ENCODE assay signal across 3 cellular contexts in the genomic region with DNA sequence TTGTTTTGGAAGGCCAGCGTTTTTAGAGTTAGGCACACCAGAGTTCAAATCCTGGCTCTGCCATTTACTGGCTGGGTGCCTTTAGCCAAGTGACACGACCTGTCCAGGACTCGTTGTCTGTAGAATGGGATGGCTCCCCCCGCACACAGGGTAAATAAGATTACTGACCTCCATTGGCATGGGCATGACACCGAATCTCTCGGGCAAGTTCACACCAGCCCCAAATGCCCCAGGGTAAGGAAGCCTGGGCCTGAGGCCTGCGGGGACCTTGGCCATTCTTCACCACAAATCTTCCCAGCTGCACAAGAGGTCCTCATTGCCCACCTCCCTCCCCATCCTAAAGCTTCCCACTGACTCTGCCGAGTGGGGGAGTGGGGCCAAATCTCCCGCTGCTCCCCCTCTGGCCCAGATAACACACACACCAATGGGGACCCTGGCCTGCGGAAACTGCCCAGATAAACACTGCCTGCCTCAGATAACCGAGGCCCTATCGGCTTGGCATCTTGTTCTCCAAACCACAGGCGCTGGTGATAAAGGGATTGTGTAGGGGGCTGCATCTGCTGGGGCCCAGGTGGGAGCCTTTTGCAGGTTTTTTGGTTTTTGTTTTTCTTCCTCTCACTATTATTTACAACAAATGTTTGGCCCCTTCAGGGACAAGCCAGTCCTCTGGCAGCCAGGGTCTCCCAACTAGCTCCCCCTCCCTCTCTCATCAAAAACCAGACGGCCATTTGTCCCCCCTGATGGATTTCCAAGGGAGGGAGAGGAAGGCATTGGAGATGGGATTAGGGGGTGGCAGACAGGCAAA.
TF ChIP-seq lines count a peak whose summit lies in the region.

No MANE protein-coding gene starts in this region.

TF ChIP-seq in SK-N-SH, 30 proteins besides CTCF, POLR2A, EP300 and RAD21:
- peak; percentile 70; the same call in 1 of the 2 replicates for TF ChIP-seq GATA2 (CRISPR knock-in tag; IDR thresholded peaks at IDR 0.05)
- TF ChIP-seq SMC3 (IDR thresholded peaks at IDR 0.05; ENCODE audit: low read depth, low read length) = no peak

TF ChIP-seq in SK-N-SH treated with all-trans-retinoic acid at 6 μM for 48 hours, 23 proteins besides CTCF, POLR2A, EP300 and RAD21:
- TF ChIP-seq RARB (CRISPR knock-in tag; IDR thresholded peaks at IDR 0.05) (no peak), ARNTL (CRISPR knock-in tag; IDR thresholded peaks at IDR 0.05; ENCODE audit: borderline replicate concordance, low read depth) (no peak), ISL1 (CRISPR knock-in tag; IDR thresholded peaks at IDR 0.05) (no peak), ZC3H10 (CRISPR knock-in tag; IDR thresholded peaks at IDR 0.05) (no peak), ZFP3 (CRISPR knock-in tag; IDR thresholded peaks at IDR 0.05) (no peak)

TF ChIP-seq in H1, 55 proteins besides CTCF, POLR2A, EP300 and RAD21:
- TF ChIP-seq KDM5A (IDR thresholded peaks at IDR 0.05; ENCODE audit: low read length) = no peak
- TF ChIP-seq HDAC6 (IDR thresholded peaks at IDR 0.05; ENCODE audit: low read depth, low read length) = no peak
- TF ChIP-seq GABPA (IDR thresholded peaks at IDR 0.05; ENCODE audit: borderline replicate concordance, insufficient read depth, low read length) = no peak
- no peak for TF ChIP-seq ASH2L (IDR thresholded peaks at IDR 0.05; ENCODE audit: low read length)
- TF ChIP-seq POU5F1 (IDR thresholded peaks at IDR 0.05; ENCODE audit: low read depth, low read length) = no peak
- no peak for TF ChIP-seq SIX5 (IDR thresholded peaks at IDR 0.05; ENCODE audit: low read depth, low read length)
- TF ChIP-seq TBP (IDR thresholded peaks at IDR 0.05; ENCODE audit: low read depth, low read length) = no peak
- TF ChIP-seq GTF2F1 (IDR thresholded peaks at IDR 0.05; ENCODE audit: borderline replicate concordance, low read depth, low read length) = no peak
- TF ChIP-seq CHD1 (IDR thresholded peaks at IDR 0.05; ENCODE audit: low read depth, low read length) = no peak
- no peak for TF ChIP-seq HDAC2 (IDR thresholded peaks at IDR 0.05; ENCODE audit: borderline replicate concordance in 1 of 2, low read depth in 2 of 2, low read length in 2 of 2)
- no peak for TF ChIP-seq BACH1 (IDR thresholded peaks at IDR 0.05; ENCODE audit: low read length)
- TF ChIP-seq FOSL1 (IDR thresholded peaks at IDR 0.05; ENCODE audit: insufficient read depth, low read depth, low read length) = no peak
- TF ChIP-seq TEAD4 (IDR thresholded peaks at IDR 0.05; ENCODE audit: low read depth, low read length) = no peak
- TF ChIP-seq SAP30 (IDR thresholded peaks at IDR 0.05; ENCODE audit: insufficient read depth, insufficient replicate concordance, low read length) = no peak
